Comparison of ENCODE assay signal across 11 cellular contexts in the genomic region with DNA sequence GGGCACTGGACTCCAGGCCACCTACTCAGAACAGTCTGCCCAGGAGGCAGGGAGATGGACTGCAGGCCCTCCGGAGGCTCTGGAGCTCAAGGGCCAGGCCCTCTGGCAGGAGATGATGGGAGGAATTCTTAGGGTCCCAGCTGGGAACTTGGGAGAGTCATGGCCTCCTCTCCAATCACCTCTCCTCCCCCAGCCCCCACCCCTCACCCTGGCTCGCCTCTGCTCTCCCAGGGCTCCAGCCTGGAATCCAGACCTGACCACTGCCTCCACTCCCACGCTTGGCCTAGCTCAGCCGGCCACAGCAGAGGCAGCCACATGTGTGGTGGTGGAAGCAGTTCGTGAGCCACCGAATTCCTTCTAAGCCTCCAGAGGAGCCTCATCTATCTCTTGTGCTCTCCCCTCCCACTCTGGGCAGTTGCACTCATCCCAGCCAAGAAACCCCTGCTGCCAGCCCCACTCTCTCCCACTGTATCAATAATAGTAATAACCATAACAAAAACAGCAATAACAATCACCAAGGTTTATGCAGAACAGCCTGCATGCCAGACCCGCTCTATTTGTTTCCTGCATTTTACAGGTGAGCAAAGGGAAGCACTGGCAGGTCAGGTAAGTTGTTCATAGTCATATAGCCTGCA.
A peak's percentile ranks its signal among the peaks of the same experiment; 100 is the strongest.
DNase-seq lines count a peak whose midpoint lies in the region; ATAC-seq and TF ChIP-seq lines count a peak whose summit lies in the region.
"Had no signal": no experiment of that assay in that cellular context is flagged by ENCODE, and none has a peak within 500 bp of the region (broad histone marks: within the 10 kb centered on the region; RNA-seq: fewer than 3 reads in every experiment).

No MANE protein-coding gene starts in this region.

- no peak overlapping the region for H2AFZ ChIP-seq in fibroblast of lung (ENCODE audit: low read length)

- no peak for ATAC-seq in RWPE2 (ENCODE audit: low read depth)
- no peak for ATAC-seq in HG03135 (IDR thresholded peaks at IDR 0.05; ENCODE audit: unreplicated experiment)
- no peak for ATAC-seq in HG03025 (IDR thresholded peaks at IDR 0.05; ENCODE audit: low FRiP score, unreplicated experiment)

- H3K4me3 ChIP-seq in RWPE2 (ENCODE audit: severe bottlenecking) = no peak overlapping the region
- no peak overlapping the region for H3K4me3 ChIP-seq in fibroblast of lung (replicated peaks in 1 of 4; ENCODE audit: control extremely low read depth in 1 of 4, insufficient read depth in 1 of 4, low read depth in 3 of 4, low read length in 4 of 4)
- H3K4me3 ChIP-seq in tibial artery = peak overlapping the region; percentile 83 to 89

- TF ChIP-seq CTCF in RWPE2 (IDR thresholded peaks at IDR 0.05; ENCODE audit: poor library complexity, severe bottlenecking) (no peak), fibroblast of lung (conservative IDR thresholded peaks at IDR 0.05 in 1 of 2, IDR thresholded peaks at IDR 0.05 in 1 of 2; ENCODE audit: low read depth in 1 of 2, low read length in 2 of 2) (no peak), mesothelial cell of epicardium (IDR thresholded peaks at IDR 0.05; ENCODE audit: unreplicated experiment) (no peak), tibial artery (IDR thresholded peaks at IDR 0.05) (no peak)

- H3K9me3 ChIP-seq in RWPE2 (ENCODE audit: severe bottlenecking) (no peaks in the 10 kb centered on the region), fibroblast of lung (ENCODE audit: control insufficient read depth, insufficient read depth, low read depth, low read length) (no peaks in the 10 kb centered on the region), tibial artery (no peaks in the 10 kb centered on the region)

- H3K27me3 ChIP-seq in RWPE2 (ENCODE audit: insufficient read depth, poor library complexity, severe bottlenecking) = no peaks in the 10 kb centered on the region
- no peaks in the 10 kb centered on the region for H3K27me3 ChIP-seq in fibroblast of lung (ENCODE audit: control insufficient read depth, insufficient read depth, low read length)
- H3K27me3 ChIP-seq in tibial artery = no peaks in the 10 kb centered on the region

- H3K9me3 Mint-ChIP-seq in mesothelial cell of epicardium = no peaks in the 10 kb centered on the region

- peak overlapping the region; percentile 96 for H3K27ac ChIP-seq in RWPE2 (ENCODE audit: poor library complexity, severe bottlenecking)
- peak overlapping the region; percentile 44 for H3K27ac ChIP-seq in fibroblast of lung (ENCODE audit: insufficient read depth, low read length)
- peak overlapping the region; percentile 95 to 98 for H3K27ac ChIP-seq in tibial artery

- no peak overlapping the region for H3K4me2 ChIP-seq in fibroblast of lung (ENCODE audit: extremely low read depth, insufficient read depth, low read length)

- no peaks in the 10 kb centered on the region for H3K27me3 Mint-ChIP-seq in mesothelial cell of epicardium (ENCODE audit: low read depth)

- no peaks in the 10 kb centered on the region for H4K20me1 ChIP-seq in fibroblast of lung (ENCODE audit: control insufficient read depth, extremely low read depth, insufficient read depth, low read length)

- peaks cover 77% of the 10 kb centered on the region for H3K4me1 Mint-ChIP-seq in mesothelial cell of epicardium

- H3K79me2 ChIP-seq in fibroblast of lung (ENCODE audit: control insufficient read depth, insufficient read depth, low read length) = peaks cover 53% of the 10 kb centered on the region

- H3K36me3 ChIP-seq in RWPE2 (ENCODE audit: low read depth) (no peaks in the 10 kb centered on the region), fibroblast of lung (ENCODE audit: control insufficient read depth, insufficient read depth, low read length) (peaks cover 2% of the 10 kb centered on the region), tibial artery (peaks cover 30 to 37% (median 30%) of the 10 kb centered on the region in 3 donors)

- DNase-seq in RWPE2 (ENCODE audit: low spot score) (no peak), fibroblast of lung (ENCODE audit: low read depth in 2 of 2) (peak; percentile 31 to 95), mesothelial cell of epicardium (ENCODE audit: low spot score in 2 of 2, unreplicated experiment in 2 of 2) (no peak), tibial artery (no peak), midbrain (lab: John Stamatoyannopoulos, UW) (no peak)
- no peak for DNase-seq in stimulated activated CD4-positive, alpha-beta T cell treated with anti-CD3 and anti-CD28 coated beads, Interleukin-2, amount 100 ng/mL, for 48 hours
- DNase-seq: activated gamma-delta T cell treated with Interleukin-2 at 50 U/mL for 16 hours; NCI-H526 treated with DMSO at 0.1 percent for 48 hours; stimulated activated CD4-positive, alpha-beta T cell treated with anti-CD3 and anti-CD28 coated beads, Interleukin-2, amount 100 ng/mL, for 24 hours had no signal

- peaks cover 31% of the 10 kb centered on the region for H3K4me1 ChIP-seq in RWPE2 (ENCODE audit: insufficient read depth, poor library complexity, severe bottlenecking)
- peaks cover 65% of the 10 kb centered on the region for H3K4me1 ChIP-seq in fibroblast of lung (ENCODE audit: control insufficient read depth, extremely low read depth, insufficient read depth, low read length)
- peaks cover 0 to 93% (median 81%) of the 10 kb centered on the region in 4 donors for H3K4me1 ChIP-seq in tibial artery

- no peak overlapping the region for H3K4me3 Mint-ChIP-seq in mesothelial cell of epicardium

- no peak overlapping the region for H3K9ac ChIP-seq in fibroblast of lung (ENCODE audit: insufficient read depth, low read length)

- H3K36me3 Mint-ChIP-seq in mesothelial cell of epicardium = no peaks in the 10 kb centered on the region

- peak overlapping the region; percentile 88 for H3K27ac Mint-ChIP-seq in mesothelial cell of epicardium

- intact Hi-C loops in tibial artery (cut with DNase I; ENCODE audit: low total_unique reads) = no loop called here

Comparison
In these comparisons a context has a peak if more than half of its experiments do, and no peak if none do; other contexts are left out.
1. DNase-seq: peak in fibroblast of lung (2 of 2); none in RWPE2 (single experiment), mesothelial cell of epicardium (0 of 2), tibial artery (0 of 2), stimulated activated CD4-positive, alpha-beta T cell treated with anti-CD3 and anti-CD28 coated beads, Interleukin-2, amount 100 ng/mL, for 48 hours (0 of 2) and midbrain (single experiment).
2. H3K27ac ChIP-seq: peak in every context shown above with its lines; median percentile 96 in tibial artery; 96 in RWPE2; 44 in fibroblast of lung.
3. H3K4me3 ChIP-seq: peak in tibial artery (2 of 2); none in RWPE2 (single experiment) and fibroblast of lung (0 of 4).